ENCODE assay signal across 16 cellular contexts in genomic region chr20:23605867-23606651, GRCh38. TPM values are rescaled to one million over a fixed set of nuclear protein-coding genes. Genes with fewer than 3 reads are reported as not detected.
DNase-seq lines count a peak whose midpoint lies in the region; ATAC-seq and TF ChIP-seq lines count a peak whose summit lies in the region.
"Had no signal": no experiment of that assay in that cellular context is flagged by ENCODE, and none has a peak within 500 bp of the region (broad histone marks: within the 10 kb centered on the region; RNA-seq: fewer than 3 reads in every experiment).

Gene CST9 (minus strand): TSS chr20:23605917. CDS start chr20:23605864, 53 bp downstream.

- H3F3A ChIP-seq in GM23338 (replicated peaks; ENCODE audit: low read depth): no peaks in the 10 kb centered on the region

- no peaks in the 10 kb centered on the region for H3K36me3 Mint-ChIP-seq in GM23338 (ENCODE audit: low read depth)
- H3K36me3 Mint-ChIP-seq: activated naive CD8-positive, alpha-beta T cell treated with anti-CD3 and anti-CD28 coated beads, Interleukin-2, amount 10 ng/mL, durations not matched to agents 7 days and 5 days had no signal

- ATAC-seq in GM23338 (peak; percentile 35), mucosa of descending colon (no peak)

- in situ Hi-C loops in mammary epithelial cell (cut with MboI; ENCODE audit: low sequenced_read_pairs in 2 of 2): loop anchor here in 1 of 2 donors (10.0 kb wide), 1 partner anchor 161 kb away; no protein-coding TSS in a partner anchor

- H3K4me3 ChIP-seq in BLaER1 (no peak within 1 kb of the TSS), GM23338 (no peak within 1 kb of the TSS), mammary epithelial cell (replicated peaks in 1 of 3; ENCODE audit: insufficient read depth in 1 of 3, low read depth in 2 of 3, low read length in 3 of 3) (no peak within 1 kb of the TSS), mesenchymal stem cell (ENCODE audit: insufficient read depth in 1 of 2, low read depth in 1 of 2, low read length in 2 of 2) (no peak within 1 kb of the TSS), mucosa of descending colon (no peak within 1 kb of the TSS)
- H3K4me3 ChIP-seq: heart left ventricle, MG63, testis had no signal

- CTCF ChIA-PET in mammary epithelial cell (lab: Charles Lee; ENCODE audit: low non-redundant PET): no interaction called here

- no TSS peak for BruUV-seq in mammary epithelial cell (replicated peaks; lab: Mats Ljungman, UMichigan)

- H2BK5ac ChIP-seq in mesenchymal stem cell (ENCODE audit: low read depth, low read length, poor library complexity, severe bottlenecking): no peak within 1 kb of the TSS

- H3K4me3 Mint-ChIP-seq in GM23338: no peak within 1 kb of the TSS; the same call in 2 of the 3 replicates
- H3K4me3 Mint-ChIP-seq: activated naive CD8-positive, alpha-beta T cell treated with anti-CD3 and anti-CD28 coated beads, Interleukin-2, amount 10 ng/mL, durations not matched to agents 7 days and 5 days; CD4-positive, alpha-beta T cell had no signal

- H2BK120ac ChIP-seq in mesenchymal stem cell (ENCODE audit: low read depth, low read length): no peak within 1 kb of the TSS

- no peaks in the 10 kb centered on the region for H4K20me1 ChIP-seq in BLaER1
- H4K20me1 ChIP-seq in GM23338 (replicated peaks; ENCODE audit: insufficient read depth): no peaks in the 10 kb centered on the region
- no peaks in the 10 kb centered on the region for H4K20me1 ChIP-seq in mammary epithelial cell (ENCODE audit: insufficient read depth, low read length)

- H2AK5ac ChIP-seq in mesenchymal stem cell (ENCODE audit: low read length, severe bottlenecking): peak within 1 kb of the TSS; percentile 1

- H3K9me2 ChIP-seq in GM23338 (ENCODE audit: insufficient read depth): no peaks in the 10 kb centered on the region; the same call in 1 of the 2 replicates

- H4K8ac ChIP-seq in mesenchymal stem cell (ENCODE audit: low read length): peak within 1 kb of the TSS; percentile 35

- H3K9me3 Mint-ChIP-seq in GM23338: no peaks in the 10 kb centered on the region; the same call in 2 of the 3 replicates
- H3K9me3 Mint-ChIP-seq: activated naive CD8-positive, alpha-beta T cell treated with anti-CD3 and anti-CD28 coated beads, Interleukin-2, amount 10 ng/mL, durations not matched to agents 7 days and 5 days; CD4-positive, alpha-beta T cell had no signal

- H3K23ac ChIP-seq in mesenchymal stem cell (ENCODE audit: low read length in 2 of 2): no peak within 1 kb of the TSS

- H3K4ac ChIP-seq in mesenchymal stem cell (ENCODE audit: low read depth in 1 of 2, low read length in 2 of 2): no peak within 1 kb of the TSS

- H3K9ac ChIP-seq in BLaER1 (no peak within 1 kb of the TSS; the same call in 1 of the 2 replicates), mammary epithelial cell (ENCODE audit: insufficient read depth, low read length) (no peak within 1 kb of the TSS), mesenchymal stem cell (ENCODE audit: low read length) (no peak within 1 kb of the TSS)

- no peak within 1 kb of the TSS for H4K91ac ChIP-seq in mesenchymal stem cell (ENCODE audit: low read length)

- H3K79me2 ChIP-seq in GM23338 (replicated peaks; ENCODE audit: insufficient read depth) (no peaks in the 10 kb centered on the region), mammary epithelial cell (ENCODE audit: insufficient read depth, low read length) (no peaks in the 10 kb centered on the region)

- no peak within 1 kb of the TSS for H3K27ac Mint-ChIP-seq in GM23338
- H3K27ac Mint-ChIP-seq: activated naive CD8-positive, alpha-beta T cell treated with anti-CD3 and anti-CD28 coated beads, Interleukin-2, amount 10 ng/mL, durations not matched to agents 7 days and 5 days; CD4-positive, alpha-beta T cell had no signal

- H2BK15ac ChIP-seq in mesenchymal stem cell (ENCODE audit: low read depth, poor library complexity, severe bottlenecking): peak within 1 kb of the TSS; percentile 78

- peak within 1 kb of the TSS in 1 of 2 experiments; percentile 15 for H2BK12ac ChIP-seq in mesenchymal stem cell (ENCODE audit: low read length in 2 of 2)

- H3K27me3 ChIP-seq in BLaER1: no peaks in the 10 kb centered on the region
- H3K27me3 ChIP-seq in GM23338 (ENCODE audit: insufficient read depth): no peaks in the 10 kb centered on the region
- no peaks in the 10 kb centered on the region for H3K27me3 ChIP-seq in mammary epithelial cell (ENCODE audit: insufficient read depth, low read length)
- peaks cover 0 to 51% of the 10 kb centered on the region in 2 experiments for H3K27me3 ChIP-seq in mesenchymal stem cell (ENCODE audit: control insufficient read depth in 1 of 2, insufficient read depth in 1 of 2, low read length in 2 of 2)
- H3K27me3 ChIP-seq: MG63, testis had no signal

- H3K18ac ChIP-seq in mesenchymal stem cell (ENCODE audit: low read depth in 1 of 2, low read length in 2 of 2): no peak within 1 kb of the TSS

- no peak within 1 kb of the TSS for H3K14ac ChIP-seq in mesenchymal stem cell (ENCODE audit: low read length in 2 of 2)

- H3K36me3 ChIP-seq in BLaER1 (no peaks in the 10 kb centered on the region), GM23338 (ENCODE audit: insufficient read depth) (no peaks in the 10 kb centered on the region), mammary epithelial cell (ENCODE audit: insufficient read depth, low read length) (no peaks in the 10 kb centered on the region), mesenchymal stem cell (ENCODE audit: control insufficient read depth in 1 of 2, insufficient read depth in 2 of 2, low read depth in 1 of 2, low read length in 2 of 2) (no peaks in the 10 kb centered on the region), mucosa of descending colon (ENCODE audit: low read depth) (no peaks in the 10 kb centered on the region)
- H3K36me3 ChIP-seq: heart left ventricle, MG63 had no signal

- DNase-seq in GM23338 (ENCODE audit: low spot score): no peak
- no peak for DNase-seq in mammary epithelial cell
- no peak for DNase-seq in mesenchymal stem cell
- DNase-seq in NCI-H69 (lab: John Stamatoyannopoulos, UW): no peak
- DNase-seq in T1000 (lab: John Stamatoyannopoulos, UW): no peak
- DNase-seq in iPS-NIHi11 (ENCODE audit: low spot score): no peak
- no peak for DNase-seq in mucosa of descending colon

- peaks cover 14% of the 10 kb centered on the region for H3K4me1 Mint-ChIP-seq in GM23338
- H3K4me1 Mint-ChIP-seq: activated naive CD8-positive, alpha-beta T cell treated with anti-CD3 and anti-CD28 coated beads, Interleukin-2, amount 10 ng/mL, durations not matched to agents 7 days and 5 days had no signal

- H3K27me3 Mint-ChIP-seq in GM23338 (ENCODE audit: insufficient read depth, low read depth, poor library complexity): peaks cover 4% of the 10 kb centered on the region
- H3K27me3 Mint-ChIP-seq: activated naive CD8-positive, alpha-beta T cell treated with anti-CD3 and anti-CD28 coated beads, Interleukin-2, amount 10 ng/mL, durations not matched to agents 7 days and 5 days had no signal

- TF ChIP-seq CTCF in GM23338 (conservative IDR thresholded peaks at IDR 0.05; ENCODE audit: low read depth in 2 of 2) (peak in 1 of 2 experiments; percentile 54; a peak in 2 of 4 replicates), mammary epithelial cell (conservative IDR thresholded peaks at IDR 0.05 in 1 of 2, IDR thresholded peaks at IDR 0.05 in 1 of 2; ENCODE audit: extremely low read depth in 1 of 2, insufficient read depth in 1 of 2, low read depth in 1 of 2, low read length in 2 of 2) (peak in 1 of 2 donors; percentile 10), mucosa of descending colon (IDR thresholded peaks at IDR 0.05) (no peak)

- H3K9me3 ChIP-seq in BLaER1 (no peaks in the 10 kb centered on the region), mammary epithelial cell (replicated peaks; ENCODE audit: insufficient read depth, low read length) (no peaks in the 10 kb centered on the region), mesenchymal stem cell (ENCODE audit: control insufficient read depth, low read length) (no peaks in the 10 kb centered on the region), mucosa of descending colon (no peaks in the 10 kb centered on the region)
- H3K9me3 ChIP-seq: heart left ventricle, MG63, testis had no signal

- dilution Hi-C loops in mammary epithelial cell (cut with HindIII; ENCODE audit: low sequenced_read_pairs): loop anchor here (10.0 kb wide), 1 partner anchor 171 kb away; the partner anchor contains the start of gene CSTL1

- H3K4me2 ChIP-seq in BLaER1 (peak within 1 kb of the TSS; percentile 56), GM23338 (no peak within 1 kb of the TSS), mammary epithelial cell (ENCODE audit: insufficient read depth, low read depth, low read length) (peak within 1 kb of the TSS; percentile 45), mesenchymal stem cell (ENCODE audit: low read length, poor library complexity, severe bottlenecking) (no peak within 1 kb of the TSS)

- H3K4me1 ChIP-seq in BLaER1 (peaks cover 43% of the 10 kb centered on the region), GM23338 (ENCODE audit: insufficient read depth) (peaks cover 6% of the 10 kb centered on the region; the same call in 1 of the 2 replicates), mammary epithelial cell (ENCODE audit: insufficient read depth, low read length) (no peaks in the 10 kb centered on the region), mesenchymal stem cell (ENCODE audit: control insufficient read depth, insufficient read depth, low read depth, low read length) (peaks cover 20% of the 10 kb centered on the region), mucosa of descending colon (ENCODE audit: low read depth) (no peaks in the 10 kb centered on the region)

- H3K79me1 ChIP-seq in mesenchymal stem cell (replicated peaks; ENCODE audit: low read length, poor library complexity, severe bottlenecking): no peaks in the 10 kb centered on the region

- H2AFZ ChIP-seq in GM23338 (peak within 1 kb of the TSS; percentile 89), mammary epithelial cell (ENCODE audit: low read depth, low read length) (peak within 1 kb of the TSS; percentile 45), mesenchymal stem cell (ENCODE audit: low read depth, low read length) (no peak within 1 kb of the TSS)

- intact Hi-C loops in mammary epithelial cell (cut with micrococcal nuclease) (loop anchor here (1.0 to 5.0 kb wide), 5 partner anchors 32 to 914 kb away; partner anchors contain the start of gene NXT1), mucosa of descending colon (cut with DNase I, micrococcal nuclease) (loop anchor here in 1 of 2 donors (10.0 kb wide), 1 partner anchor 161 kb away; no protein-coding TSS in a partner anchor)

- 72% methylated on average over 11 of the region's 16 CpGs for WGBS in mammary epithelial cell (ENCODE audit: low coverage, missing lambda C conversion rate)
- 67% methylated on average over 15 of the region's 16 CpGs for WGBS in mesenchymal stem cell

- H3K27ac ChIP-seq in BLaER1 (no peak within 1 kb of the TSS), GM23338 (ENCODE audit: low read depth) (no peak within 1 kb of the TSS), mammary epithelial cell (ENCODE audit: insufficient read depth, low read depth, low read length) (no peak within 1 kb of the TSS), mesenchymal stem cell (ENCODE audit: low read length, poor library complexity, severe bottlenecking) (no peak within 1 kb of the TSS)
- H3K27ac ChIP-seq: heart left ventricle, testis had no signal

RNA-seq across cellular contexts. Expression of gene CST9, which starts in this region (rescaled TPM):
- total RNA-seq in GM23338 (2014; rRNA removed; shearing (Covaris generic)): not detected in 2 replicates
- not detected in 2 replicates for polyA plus RNA-seq in GM23338 (2016; fragmentation: Nextera tagmentation; extraction: Ambion mirVana)
- total RNA-seq in mammary epithelial cell: not detected
- not detected for polyA plus RNA-seq in mammary epithelial cell
- polyA minus RNA-seq in mammary epithelial cell: not detected
- not detected for polyA plus RNA-seq in mesenchymal stem cell (2013, experiment 1 of 2)
- not detected for polyA plus RNA-seq in mesenchymal stem cell (2013, experiment 2 of 2)
- total RNA-seq in mucosa of descending colon: not detected
- total RNA-seq: activated naive CD8-positive, alpha-beta T cell treated with anti-CD3 and anti-CD28 coated beads, Interleukin-2, amount 10 ng/mL, durations not matched to agents 7 days and 5 days; CD4-positive, alpha-beta T cell; dermis microvascular lymphatic vessel endothelial cell; H4; heart left ventricle; urinary bladder had no signal
- polyA plus RNA-seq: heart left ventricle, urinary bladder had no signal

Comparison
In these comparisons a context has a peak if more than half of its experiments do, and no peak if none do; other contexts are left out.
1. Peak in ATAC-seq in GM23338; RNA of the gene not detected or under 1 TPM.
2. H3K4me2 ChIP-seq: peak in BLaER1 (single experiment) and mammary epithelial cell (single experiment); none in GM23338 (single experiment) and mesenchymal stem cell (single experiment).